In the genomic region with DNA sequence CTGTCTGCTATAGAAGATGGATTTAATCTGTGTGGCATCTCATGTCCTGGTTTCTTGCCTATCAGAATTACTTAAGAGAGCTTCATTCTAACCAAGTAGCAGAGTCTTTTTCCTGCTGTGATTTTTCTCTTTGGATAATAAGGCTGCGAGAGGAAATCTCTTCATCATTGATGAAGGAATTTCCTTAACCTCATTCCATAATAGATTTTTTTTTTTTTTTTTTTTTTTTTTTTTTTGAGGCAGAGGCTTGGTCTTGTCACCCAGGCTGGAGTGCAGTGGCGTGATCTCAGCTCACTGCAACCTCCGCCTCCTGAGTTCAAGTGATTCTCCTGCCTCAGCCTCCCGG, we compare ENCODE assay signal across 10 cellular contexts. TPM values are rescaled to one million over a fixed set of nuclear protein-coding genes. Genes with fewer than 3 reads are reported as not detected.
DNase-seq lines count a peak whose midpoint lies in the region; ATAC-seq, FAIRE-seq and TF ChIP-seq lines count a peak whose summit lies in the region.
"Not testable (repeated sequence)": the region's sequence is repeated elsewhere in the genome, so short reads cannot be mapped to it uniquely, and the experiment has no call there.
"Had no signal": no experiment of that assay in that cellular context is flagged by ENCODE, and none has a peak within 500 bp of the region (broad histone marks: within the 10 kb centered on the region; RNA-seq: fewer than 3 reads in every experiment).

No MANE protein-coding gene starts in this region.

- not testable (repeated sequence) for H2AK5ac ChIP-seq in H1 (ENCODE audit: low read depth, low read length)

- WGBS in H1 (ENCODE audit: extremely low coverage in 1 of 2, insufficient coverage in 1 of 2, insufficient read length in 1 of 2, insufficient replicate concordance in 2 of 2, low coverage in 1 of 2, low lambda C conversion rate in 2 of 2, missing lambda C conversion rate in 1 of 2), 2 experiments, result 78% methylated on average over 3 of the region's 4 CpGs; no CpG with 5 or more reads in 1 of the 2 experiments

- not testable (repeated sequence) for H2BK15ac ChIP-seq in H1 (ENCODE audit: low read length)

- H3K4me1 ChIP-seq in CD4-positive, alpha-beta memory T cell (ENCODE audit: insufficient read depth, low read length), result peaks cover 13% of the 10 kb centered on the region
- H3K4me1 ChIP-seq in HUES6 (ENCODE audit: control insufficient read depth, insufficient read depth, low read length), result peaks cover 26% of the 10 kb centered on the region
- H3K4me1 ChIP-seq in H1 (replicated peaks in 1 of 4; ENCODE audit: control insufficient read depth in 3 of 4, insufficient read depth in 4 of 4, low read length in 3 of 4), result peaks cover 5 to 11% (median 9%) of the 10 kb centered on the region in 4 experiments; a peak in 6 of 7 replicates
- peaks cover 57% of the 10 kb centered on the region for H3K4me1 ChIP-seq in keratinocyte (ENCODE audit: control insufficient read depth, extremely low read depth, insufficient read depth, low read length)

- H2BK5ac ChIP-seq in H1 (ENCODE audit: low read depth, low read length), result peak overlapping the region; percentile 71; the same call in 1 of the 2 replicates

- TF ChIP-seq EP300 in H1 (IDR thresholded peaks at IDR 0.05; ENCODE audit: borderline replicate concordance in 1 of 2, low read depth in 2 of 2, low read length in 2 of 2), result not testable (repeated sequence)

- not testable (repeated sequence) for H3K4me3 ChIP-seq in CD4-positive, alpha-beta memory T cell (ENCODE audit: low read length in 2 of 2); HUES6 (ENCODE audit: low read depth, low read length)
- H3K4me3 ChIP-seq in H1 (ENCODE audit: extremely low read depth in 1 of 4, insufficient read depth in 2 of 4, low read depth in 3 of 4, low read length in 4 of 4), result peak overlapping the region in 1 of 4 experiments; percentile 36; a peak in 2 of 8 replicates
- H3K4me3 ChIP-seq in keratinocyte (ENCODE audit: control insufficient read depth in 2 of 3, extremely low read depth in 1 of 3, insufficient read depth in 2 of 3, low read depth in 1 of 3, low read length in 3 of 3), result peak overlapping the region in 2 of 3 experiments; percentile 15 to 48

- POLR2A ChIA-PET in CD4-positive, alpha-beta memory T cell (lab: Charles Lee; ENCODE audit: partially characterized antibody), result interaction anchor here (0.7 to 1.4 kb wide), 5 partner anchors 9 to 73 kb away, joined by 3 to 11 read pairs (median 3); partner anchors contain the start of genes AVPI1 and PI4K2A
- POLR2A ChIA-PET in WTC11 (lab: Charles Lee), result not testable (repeated sequence)
- POLR2A ChIA-PET in H1 (lab: Charles Lee; ENCODE audit: partially characterized antibody), result interaction anchor here (1.3 kb wide), 1 partner anchor 9 kb away, joined by 3 read pairs; the partner anchor contains the start of gene PI4K2A

- H3K4me2 ChIP-seq in H1 (ENCODE audit: insufficient read depth in 1 of 2, low read depth in 2 of 2, low read length in 2 of 2), result peak overlapping the region; percentile 73 to 77; a peak in 3 of 4 replicates
- H3K4me2 ChIP-seq in keratinocyte (ENCODE audit: control insufficient read depth, extremely low read depth, insufficient read depth, low read depth, low read length), result peak overlapping the region; percentile 83

- H3K36me3 ChIP-seq in CD4-positive, alpha-beta memory T cell (ENCODE audit: insufficient read depth, low read length), result peaks cover 12% of the 10 kb centered on the region
- H3K36me3 ChIP-seq in HUES6 (ENCODE audit: control insufficient read depth, insufficient read depth, low read length) (peaks cover 45% of the 10 kb centered on the region), H1 (ENCODE audit: control insufficient read depth in 2 of 4, insufficient read depth in 4 of 4, low read length in 3 of 4) (peaks cover 11 to 45% (median 35%) of the 10 kb centered on the region in 4 experiments), keratinocyte (ENCODE audit: control insufficient read depth in 2 of 2, extremely low read depth in 1 of 2, insufficient read depth in 2 of 2, low read length in 2 of 2) (peaks cover 17 to 41% of the 10 kb centered on the region in 2 experiments)

- intact Hi-C loops in CD4-positive, alpha-beta memory T cell (cut with micrococcal nuclease), result loop anchor here (10.0 kb wide), 1 partner anchor 1065 kb away; the partner anchor contains the start of gene TM9SF3

- H2BK20ac ChIP-seq in H1 (ENCODE audit: low read length), result not testable (repeated sequence)

- not testable (repeated sequence) for H3K56ac ChIP-seq in H1 (replicated peaks; ENCODE audit: insufficient read length, low read depth, low read length)

- H3K79me1 ChIP-seq in H1 (ENCODE audit: low read depth, low read length), result not testable (repeated sequence)

- not testable (repeated sequence) for H4K91ac ChIP-seq in H1 (replicated peaks; ENCODE audit: insufficient read length, low read length)

- H3K9me3 ChIP-seq in CD4-positive, alpha-beta memory T cell (ENCODE audit: control insufficient read depth in 1 of 2, low read length in 2 of 2); HUES6 (ENCODE audit: control insufficient read depth, insufficient read depth, low read depth, low read length); H1 (ENCODE audit: insufficient read depth in 2 of 2, low read depth in 1 of 2, low read length in 1 of 2); keratinocyte (ENCODE audit: control insufficient read depth, low read depth, low read length): not testable (repeated sequence)

- H2AFZ ChIP-seq in H1 (ENCODE audit: low read length); keratinocyte (ENCODE audit: control insufficient read depth, low read length): not testable (repeated sequence)

- FAIRE-seq in H1 (lab: Jason Lieb, UNC); keratinocyte (lab: Jason Lieb, UNC): not testable (repeated sequence)

- peak overlapping the region in 5 of 8 donors; percentile 3 to 59 (median 49) for H3K4me3 Mint-ChIP-seq in CD4-positive, alpha-beta memory T cell
- H3K4me3 Mint-ChIP-seq in WTC11 (peak overlapping the region; percentile 54), osteocyte (ENCODE audit: unreplicated experiment) (peak overlapping the region; percentile 7), type B pancreatic cell (peak overlapping the region; percentile 46)
- not testable (repeated sequence) for H3K4me3 Mint-ChIP-seq in activated naive CD8-positive, alpha-beta T cell treated with anti-CD3 and anti-CD28 coated beads for 36 hours

- not testable (repeated sequence) for H3K9ac ChIP-seq in HUES6 (ENCODE audit: low read length); H1 (replicated peaks in 1 of 4; ENCODE audit: extremely low read depth in 1 of 4, low read depth in 3 of 4, low read length in 3 of 4)
- peak overlapping the region; percentile 60 for H3K9ac ChIP-seq in keratinocyte (ENCODE audit: control insufficient read depth, extremely low read depth, insufficient read depth, low read length)

- H3K14ac ChIP-seq in H1 (ENCODE audit: insufficient read length), result not testable (repeated sequence)

- not testable (repeated sequence) for H3K9me3 Mint-ChIP-seq in CD4-positive, alpha-beta memory T cell; WTC11; activated naive CD8-positive, alpha-beta T cell treated with anti-CD3 and anti-CD28 coated beads for 36 hours; osteocyte (ENCODE audit: unreplicated experiment); type B pancreatic cell

- TF ChIP-seq RAD21 in H1 (IDR thresholded peaks at IDR 0.05 in 1 of 2, conservative IDR thresholded peaks at IDR 0.05 in 1 of 2; ENCODE audit: low read depth in 2 of 2, low read length in 2 of 2), result not testable (repeated sequence)

- not testable (repeated sequence) for H3K27me3 Mint-ChIP-seq in CD4-positive, alpha-beta memory T cell; WTC11 (ENCODE audit: low read depth); activated naive CD8-positive, alpha-beta T cell treated with anti-CD3 and anti-CD28 coated beads for 36 hours; osteocyte (ENCODE audit: unreplicated experiment); type B pancreatic cell

- not testable (repeated sequence) for H2BK12ac ChIP-seq in H1 (ENCODE audit: low read depth, low read length)

- ATAC-seq in WTC11, result not testable (repeated sequence)

- not testable (repeated sequence) for H2BK120ac ChIP-seq in H1 (replicated peaks; ENCODE audit: low read depth, low read length)

- H3K4me1 Mint-ChIP-seq in CD4-positive, alpha-beta memory T cell, result peaks cover 12 to 22% (median 19%) of the 10 kb centered on the region in 4 donors
- peaks cover 29% of the 10 kb centered on the region for H3K4me1 Mint-ChIP-seq in WTC11
- H3K4me1 Mint-ChIP-seq in activated naive CD8-positive, alpha-beta T cell treated with anti-CD3 and anti-CD28 coated beads for 36 hours, result peaks cover 14% of the 10 kb centered on the region
- peaks cover 25% of the 10 kb centered on the region for H3K4me1 Mint-ChIP-seq in osteocyte (ENCODE audit: unreplicated experiment)
- peaks cover 10% of the 10 kb centered on the region for H3K4me1 Mint-ChIP-seq in type B pancreatic cell (ENCODE audit: unreplicated experiment)

- not testable (repeated sequence) for H3K27me3 ChIP-seq in CD4-positive, alpha-beta memory T cell (ENCODE audit: insufficient read depth, low read length); HUES6 (ENCODE audit: control insufficient read depth, insufficient read depth, low read length); H1 (replicated peaks in 1 of 4; ENCODE audit: control insufficient read depth in 3 of 4, extremely low read depth in 1 of 4, insufficient read depth in 3 of 4, low read length in 3 of 4); keratinocyte (ENCODE audit: control insufficient read depth, extremely low read depth, insufficient read depth, low read length)

- H3K36me3 Mint-ChIP-seq in CD4-positive, alpha-beta memory T cell, result peaks cover 30 to 42% of the 10 kb centered on the region in 2 donors
- peaks cover 46% of the 10 kb centered on the region for H3K36me3 Mint-ChIP-seq in WTC11
- peaks cover 19% of the 10 kb centered on the region for H3K36me3 Mint-ChIP-seq in activated naive CD8-positive, alpha-beta T cell treated with anti-CD3 and anti-CD28 coated beads for 36 hours
- H3K36me3 Mint-ChIP-seq in osteocyte (ENCODE audit: unreplicated experiment), result peaks cover 22% of the 10 kb centered on the region
- H3K36me3 Mint-ChIP-seq in type B pancreatic cell, result peaks cover 26% of the 10 kb centered on the region

- H3K79me2 ChIP-seq in H1 (ENCODE audit: control insufficient read depth in 1 of 2, insufficient read depth in 2 of 2, low read length in 2 of 2) (peaks cover 5 to 38% of the 10 kb centered on the region in 2 experiments; a peak in 3 of 4 replicates), keratinocyte (ENCODE audit: control insufficient read depth, insufficient read depth, low read length) (peaks cover 49% of the 10 kb centered on the region)

- H3K18ac ChIP-seq in H1 (ENCODE audit: extremely low read depth, low read length), result not testable (repeated sequence)

- CTCF ChIA-PET in CD4-positive, alpha-beta memory T cell (lab: Charles Lee; ENCODE audit: partially characterized antibody), result interaction anchor here (0.7 to 1.8 kb wide), 5 partner anchors 10 to 886 kb away, joined by 3 to 5 read pairs (median 3); no protein-coding TSS in a partner anchor
- CTCF ChIA-PET in WTC11 (lab: Charles Lee) (interaction anchor here (0.6 to 1.8 kb wide), 10 partner anchors 10 to 115 kb away, joined by 3 to 8 read pairs (median 4); partner anchors contain the start of genes ANKRD2 and AVPI1), H1 (lab: Charles Lee; ENCODE audit: partially characterized antibody) (interaction anchor here (0.7 to 1.9 kb wide), 2 partner anchors 28 to 52 kb away, joined by 3 to 6 read pairs; no protein-coding TSS in a partner anchor)

- TF ChIP-seq CTCF in WTC11 (IDR thresholded peaks at IDR 0.05); H1 (IDR thresholded peaks at IDR 0.05; ENCODE audit: control extremely low read depth in 1 of 3, insufficient read depth in 1 of 3, low read depth in 1 of 3, low read length in 3 of 3); keratinocyte (optimal IDR thresholded peaks at IDR 0.05 in 1 of 3, IDR thresholded peaks at IDR 0.05 in 1 of 3, conservative IDR thresholded peaks at IDR 0.05 in 1 of 3; ENCODE audit: extremely low read depth in 1 of 3, insufficient read depth in 2 of 3, low read length in 3 of 3); osteocyte (IDR thresholded peaks at IDR 0.05); type B pancreatic cell (conservative IDR thresholded peaks at IDR 0.05): not testable (repeated sequence)

- H3K4ac ChIP-seq in H1 (replicated peaks; ENCODE audit: insufficient read length, low read depth, low read length), result not testable (repeated sequence)

- not testable (repeated sequence) for TF ChIP-seq POLR2A in H1 (IDR thresholded peaks at IDR 0.05; ENCODE audit: control extremely low read depth in 1 of 2, low read depth in 2 of 2, low read length in 2 of 2)

- dilution Hi-C loops in keratinocyte (cut with MboI; ENCODE audit: extremely low pct_ligation_motif_present, low sequenced_read_pairs), result not testable (repeated sequence)

- H3K23me2 ChIP-seq in H1 (ENCODE audit: low read depth, low read length), result not testable (repeated sequence)

- H3K23ac ChIP-seq in H1 (ENCODE audit: insufficient read length), result not testable (repeated sequence)

- H4K20me1 ChIP-seq in H1 (replicated peaks in 1 of 2; ENCODE audit: control insufficient read depth in 1 of 2, insufficient read depth in 2 of 2, low read length in 2 of 2); keratinocyte (ENCODE audit: control insufficient read depth, extremely low read depth, insufficient read depth, low read length): not testable (repeated sequence)

- not testable (repeated sequence) for H3K9me1 ChIP-seq in keratinocyte (ENCODE audit: control insufficient read depth, extremely low read depth, insufficient read depth, low read length)

- not testable (repeated sequence) for H4K8ac ChIP-seq in H1 (ENCODE audit: extremely low read depth, insufficient read depth, low read length)

- peak overlapping the region; percentile 8 for H4K5ac ChIP-seq in H1 (ENCODE audit: insufficient read length, low read depth, low read length)

- H3K27ac Mint-ChIP-seq in CD4-positive, alpha-beta memory T cell, result peak overlapping the region; percentile 75 to 93 (median 89)
- H3K27ac Mint-ChIP-seq in WTC11 (peak overlapping the region; percentile 91; the same call in 1 of the 2 replicates), osteocyte (ENCODE audit: unreplicated experiment) (peak overlapping the region; percentile 82), type B pancreatic cell (peak overlapping the region; percentile 87)
- peak overlapping the region; percentile 58 for H3K27ac Mint-ChIP-seq in activated naive CD8-positive, alpha-beta T cell treated with anti-CD3 and anti-CD28 coated beads for 36 hours

- not testable (repeated sequence) for DNase-seq in CD4-positive, alpha-beta memory T cell; WTC11 (ENCODE audit: low spot score); activated naive CD8-positive, alpha-beta T cell treated with anti-CD3 and anti-CD28 coated beads for 36 hours; H1 (ENCODE audit: low read depth in 1 of 2, low spot score in 2 of 2); keratinocyte (ENCODE audit: low read depth, low spot score); osteocyte (ENCODE audit: extremely low spot score, unreplicated experiment); type B pancreatic cell (ENCODE audit: extremely low spot score, unreplicated experiment)

- peak overlapping the region; percentile 34 for H3K27ac ChIP-seq in CD4-positive, alpha-beta memory T cell (ENCODE audit: low read depth, low read length)
- H3K27ac ChIP-seq in HUES6 (ENCODE audit: low read depth, low read length), result peak overlapping the region; percentile 34; the same call in 1 of the 2 replicates
- H3K27ac ChIP-seq in H1 (ENCODE audit: low read depth, low read length), result 0 out of 2 replicates have a peak overlapping the region, but pooled peaks have one; percentile 21
- peak overlapping the region; percentile 91 for H3K27ac ChIP-seq in keratinocyte (ENCODE audit: control insufficient read depth, insufficient read depth, low read length)

RNA-seq across cellular contexts. Expression of gene PI4K2A, which starts 8.9 kb away (rescaled TPM):
- 1 to 10 TPM; 9.8 to 9.9 TPM for total RNA-seq in CD4-positive, alpha-beta memory T cell
- polyA plus RNA-seq in CD4-positive, alpha-beta memory T cell, result 1 to 10 TPM; 8.5 TPM
- 18.6 to 19.6 TPM (median 19.5 TPM) in 3 replicates for total RNA-seq in WTC11 (2021)
- 10 to 100 TPM; 10.8 to 11.7 TPM for total RNA-seq in activated naive CD8-positive, alpha-beta T cell treated with anti-CD3 and anti-CD28 coated beads for 36 hours
- 21.9 and 22.9 TPM in 2 replicates for total RNA-seq in H1 (2021; fragmentation: NEBNext Ultra II Directional; extraction: Animal tissue kit (Norgen Biotek cat#: 25700))
- 20.7 and 21.9 TPM in 2 replicates for polyA plus RNA-seq in H1 (2011; rRNA removed)
- polyA plus RNA-seq in H1 (2011; cell fraction: cytosol; rRNA removed), result 21.3 TPM
- polyA plus RNA-seq in H1 (2011; cell fraction: nucleus; rRNA removed), result 19.3 TPM
- polyA plus RNA-seq in H1 (2012, experiment 1 of 2), result 16.0 to 18.4 TPM (median 17.1 TPM) in 4 replicates
- 23.0 TPM for polyA plus RNA-seq in H1 (2012, experiment 2 of 2)
- polyA plus RNA-seq in H1 (2013, experiment 1 of 2), result 13.9 TPM
- polyA plus RNA-seq in H1 (2013, experiment 2 of 2), result 13.3 TPM
- polyA minus RNA-seq in H1 (2011; rRNA and poly(A)+ RNA removed), result 19.3 and 21.0 TPM in 2 replicates
- 8.1 TPM for polyA minus RNA-seq in H1 (2011; cell fraction: cytosol; rRNA and poly(A)+ RNA removed)
- polyA minus RNA-seq in H1 (2011; cell fraction: nucleus; rRNA and poly(A)+ RNA removed), result 12.1 TPM
- 51.3 to 73.3 TPM (median 63.8 TPM) in 3 replicates for polyA plus RNA-seq in keratinocyte
- 15.0 TPM for polyA plus RNA-seq in keratinocyte (2011; ENCODE audit: low read depth)
- polyA plus RNA-seq in keratinocyte (2011; cell fraction: cytosol; rRNA removed), result 63.5 and 72.3 TPM in 2 replicates
- polyA plus RNA-seq in keratinocyte (2011; cell fraction: nucleus; rRNA removed), result 77.0 and 83.5 TPM in 2 replicates
- polyA plus RNA-seq in keratinocyte (2012; ENCODE audit: low replicate concordance), result 43.1 and 51.3 TPM in 2 replicates
- polyA minus RNA-seq in keratinocyte, result 44.8 to 69.0 TPM (median 54.8 TPM) in 3 replicates
- 37.0 TPM for polyA minus RNA-seq in keratinocyte (2011; cell fraction: cytosol; rRNA and poly(A)+ RNA removed)
- polyA minus RNA-seq in keratinocyte (2011; cell fraction: nucleus; rRNA and poly(A)+ RNA removed), result 29.9 and 44.9 TPM in 2 replicates
- total RNA-seq in osteocyte, result 22.0 and 22.1 TPM in 2 replicates
- total RNA-seq in type B pancreatic cell (ENCODE audit: low replicate concordance), result 18.7 and 19.3 TPM in 2 replicates

RNA-seq across cellular contexts. Expression of gene MORN4, which starts 16.1 kb away (rescaled TPM):
- total RNA-seq in CD4-positive, alpha-beta memory T cell, result 1 to 10 TPM; 2.1 to 3.0 TPM
- polyA plus RNA-seq in CD4-positive, alpha-beta memory T cell, result 1 to 10 TPM in 1 of 2 donors, under 1 TPM in 1; 0.94 to 1.1 TPM
- total RNA-seq in WTC11 (2021) (21.8 to 27.1 TPM (median 24.0 TPM) in 3 replicates), osteocyte (13.1 and 13.3 TPM in 2 replicates), type B pancreatic cell (ENCODE audit: low replicate concordance) (9.0 and 15.8 TPM in 2 replicates)
- total RNA-seq in activated naive CD8-positive, alpha-beta T cell treated with anti-CD3 and anti-CD28 coated beads for 36 hours, result 1 to 10 TPM; 3.0 to 3.4 TPM
- total RNA-seq in H1 (2021; fragmentation: NEBNext Ultra II Directional; extraction: Animal tissue kit (Norgen Biotek cat#: 25700)), result 10.6 and 13.6 TPM in 2 replicates
- polyA plus RNA-seq in H1 (2011; rRNA removed) (20.2 and 22.0 TPM in 2 replicates), keratinocyte (9.1 to 12.6 TPM (median 10.3 TPM) in 3 replicates)
- 26.0 TPM for polyA plus RNA-seq in H1 (2011; cell fraction: cytosol; rRNA removed)
- 11.3 TPM for polyA plus RNA-seq in H1 (2011; cell fraction: nucleus; rRNA removed)
- polyA plus RNA-seq in H1 (2012, experiment 1 of 2), result 17.4 to 20.9 TPM (median 19.5 TPM) in 4 replicates
- 13.1 TPM for polyA plus RNA-seq in H1 (2012, experiment 2 of 2)
- polyA plus RNA-seq in H1 (2013, experiment 1 of 2), result 10.3 TPM
- 10.6 TPM for polyA plus RNA-seq in H1 (2013, experiment 2 of 2)
- 13.7 and 14.7 TPM in 2 replicates for polyA minus RNA-seq in H1 (2011; rRNA and poly(A)+ RNA removed)
- polyA minus RNA-seq in H1 (2011; cell fraction: cytosol; rRNA and poly(A)+ RNA removed), result 9.4 TPM
- 5.1 TPM for polyA minus RNA-seq in H1 (2011; cell fraction: nucleus; rRNA and poly(A)+ RNA removed)
- polyA plus RNA-seq in keratinocyte (2011; ENCODE audit: low read depth), result 2.9 TPM
- 11.7 and 13.4 TPM in 2 replicates for polyA plus RNA-seq in keratinocyte (2011; cell fraction: cytosol; rRNA removed)
- polyA plus RNA-seq in keratinocyte (2011; cell fraction: nucleus; rRNA removed), result 8.6 and 10.0 TPM in 2 replicates
- 8.6 and 13.0 TPM in 2 replicates for polyA plus RNA-seq in keratinocyte (2012; ENCODE audit: low replicate concordance)
- polyA minus RNA-seq in keratinocyte, result 3.0 to 4.8 TPM (median 3.9 TPM) in 3 replicates
- polyA minus RNA-seq in keratinocyte (2011; cell fraction: cytosol; rRNA and poly(A)+ RNA removed), result 3.5 TPM
- 2.8 and 4.3 TPM in 2 replicates for polyA minus RNA-seq in keratinocyte (2011; cell fraction: nucleus; rRNA and poly(A)+ RNA removed)

RNA-seq across cellular contexts. Expression of gene AVPI1, which starts 37.7 kb away (rescaled TPM):
- 1 to 10 TPM; 1.9 to 2.2 TPM for total RNA-seq in CD4-positive, alpha-beta memory T cell
- 1 to 10 TPM; 1.8 to 5.6 TPM for polyA plus RNA-seq in CD4-positive, alpha-beta memory T cell
- total RNA-seq in WTC11 (2021), result 8.1 to 9.8 TPM (median 9.0 TPM) in 3 replicates
- 1 to 10 TPM; 3.1 to 3.2 TPM for total RNA-seq in activated naive CD8-positive, alpha-beta T cell treated with anti-CD3 and anti-CD28 coated beads for 36 hours
- 7.8 and 9.0 TPM in 2 replicates for total RNA-seq in H1 (2021; fragmentation: NEBNext Ultra II Directional; extraction: Animal tissue kit (Norgen Biotek cat#: 25700))
- polyA plus RNA-seq in H1 (2011; rRNA removed), result 13.5 and 14.5 TPM in 2 replicates
- polyA plus RNA-seq in H1 (2011; cell fraction: cytosol; rRNA removed), result 11.8 TPM
- polyA plus RNA-seq in H1 (2011; cell fraction: nucleus; rRNA removed), result 9.1 TPM
- 5.4 to 8.6 TPM (median 8.0 TPM) in 4 replicates for polyA plus RNA-seq in H1 (2012, experiment 1 of 2)
- polyA plus RNA-seq in H1 (2012, experiment 2 of 2), result 10.0 TPM
- polyA plus RNA-seq in H1 (2013, experiment 1 of 2), result 4.0 TPM
- polyA plus RNA-seq in H1 (2013, experiment 2 of 2), result 3.7 TPM
- polyA minus RNA-seq in H1 (2011; rRNA and poly(A)+ RNA removed), result 5.5 and 6.8 TPM in 2 replicates
- 11.9 TPM for polyA minus RNA-seq in H1 (2011; cell fraction: cytosol; rRNA and poly(A)+ RNA removed)
- 10.5 TPM for polyA minus RNA-seq in H1 (2011; cell fraction: nucleus; rRNA and poly(A)+ RNA removed)
- polyA plus RNA-seq in keratinocyte, result 22.3 to 83.2 TPM (median 48.8 TPM) in 3 replicates
- 35.6 TPM for polyA plus RNA-seq in keratinocyte (2011; ENCODE audit: low read depth)
- polyA plus RNA-seq in keratinocyte (2011; cell fraction: cytosol; rRNA removed), result 46.4 and 55.3 TPM in 2 replicates
- 55.8 and 77.0 TPM in 2 replicates for polyA plus RNA-seq in keratinocyte (2011; cell fraction: nucleus; rRNA removed)
- 28.2 and 159 TPM in 2 replicates for polyA plus RNA-seq in keratinocyte (2012; ENCODE audit: low replicate concordance)
- polyA minus RNA-seq in keratinocyte, result 26.9 to 46.4 TPM (median 32.3 TPM) in 3 replicates
- 62.0 TPM for polyA minus RNA-seq in keratinocyte (2011; cell fraction: cytosol; rRNA and poly(A)+ RNA removed)
- 53.1 and 56.0 TPM in 2 replicates for polyA minus RNA-seq in keratinocyte (2011; cell fraction: nucleus; rRNA and poly(A)+ RNA removed)
- total RNA-seq in osteocyte, result 4.5 and 5.7 TPM in 2 replicates
- 7.8 and 16.2 TPM in 2 replicates for total RNA-seq in type B pancreatic cell (ENCODE audit: low replicate concordance)

RNA-seq across cellular contexts. Expression of gene C10orf62, which starts 59.9 kb away (rescaled TPM):
- not detected for total RNA-seq in CD4-positive, alpha-beta memory T cell
- not detected for polyA plus RNA-seq in CD4-positive, alpha-beta memory T cell
- 0.21 to 0.34 TPM in 2 of 3 replicates, not detected in the other for total RNA-seq in WTC11 (2021)
- not detected for total RNA-seq in activated naive CD8-positive, alpha-beta T cell treated with anti-CD3 and anti-CD28 coated beads for 36 hours
- not detected in 2 replicates for total RNA-seq in H1 (2021; fragmentation: NEBNext Ultra II Directional; extraction: Animal tissue kit (Norgen Biotek cat#: 25700))
- 0.05 TPM in 1 of 2 replicates, not detected in the other for polyA plus RNA-seq in H1 (2011; rRNA removed)
- polyA plus RNA-seq in H1 (2011; cell fraction: cytosol; rRNA removed), result 0.08 TPM
- 0.09 TPM for polyA plus RNA-seq in H1 (2011; cell fraction: nucleus; rRNA removed)
- not detected in 4 replicates for polyA plus RNA-seq in H1 (2012, experiment 1 of 2)
- not detected for polyA plus RNA-seq in H1 (2012, experiment 2 of 2)
- polyA plus RNA-seq in H1 (2013, experiment 1 of 2), result not detected
- polyA plus RNA-seq in H1 (2013, experiment 2 of 2), result not detected
- 0.16 and 0.41 TPM in 2 replicates for polyA minus RNA-seq in H1 (2011; rRNA and poly(A)+ RNA removed)
- polyA minus RNA-seq in H1 (2011; cell fraction: cytosol; rRNA and poly(A)+ RNA removed), result not detected
- not detected for polyA minus RNA-seq in H1 (2011; cell fraction: nucleus; rRNA and poly(A)+ RNA removed)
- polyA plus RNA-seq in keratinocyte, result 0.06 to 0.08 TPM in 2 of 3 replicates, not detected in the other
- not detected for polyA plus RNA-seq in keratinocyte (2011; ENCODE audit: low read depth)
- not detected in 2 replicates for polyA plus RNA-seq in keratinocyte (2011; cell fraction: cytosol; rRNA removed)
- 0.09 and 0.12 TPM in 2 replicates for polyA plus RNA-seq in keratinocyte (2011; cell fraction: nucleus; rRNA removed)
- polyA plus RNA-seq in keratinocyte (2012; ENCODE audit: low replicate concordance), result not detected in 2 replicates
- not detected in 3 replicates for polyA minus RNA-seq in keratinocyte
- polyA minus RNA-seq in keratinocyte (2011; cell fraction: cytosol; rRNA and poly(A)+ RNA removed), result not detected
- not detected in 2 replicates for polyA minus RNA-seq in keratinocyte (2011; cell fraction: nucleus; rRNA and poly(A)+ RNA removed)
- total RNA-seq in osteocyte, result not detected in 2 replicates
- 0.34 TPM in 1 of 2 replicates, not detected in the other for total RNA-seq in type B pancreatic cell (ENCODE audit: low replicate concordance)
- total RNA-seq: left colon, urinary bladder had no signal
- polyA plus RNA-seq: urinary bladder had no signal

Comparison
In these comparisons a context has a peak if more than half of its experiments do, and no peak if none do; other contexts are left out.
1. H3K27ac ChIP-seq: peak in every context shown above with its lines; median percentile 91 in keratinocyte; 34 in CD4-positive, alpha-beta memory T cell; 34 in HUES6; 21 in H1.